In genomic region chr2:24360963-24361330, GRCh38 we compare ENCODE assay signal across 8 cellular contexts. TPM values are rescaled to one million over a fixed set of nuclear protein-coding genes. Genes with fewer than 3 reads are reported as not detected.
DNase-seq lines count a peak whose midpoint lies in the region; ATAC-seq and TF ChIP-seq lines count a peak whose summit lies in the region.

No MANE protein-coding gene starts in this region.

- H3K9me3 ChIP-seq in heart left ventricle (peaks cover 0 to 4% (median 0%) of the 10 kb centered on the region in 12 donors), mammary epithelial cell (replicated peaks; ENCODE audit: insufficient read depth, low read length) (no peaks in the 10 kb centered on the region), mucosa of descending colon (no peaks in the 10 kb centered on the region), vagina (no peaks in the 10 kb centered on the region)

- H3K4me2 ChIP-seq in mammary epithelial cell (ENCODE audit: insufficient read depth, low read depth, low read length) = peak overlapping the region; percentile 95

- BruUV-seq in mammary epithelial cell (replicated peaks; lab: Mats Ljungman, UMichigan) = no TSS peak

- H3K36me3 ChIP-seq in heart left ventricle = no peaks in the 10 kb centered on the region
- H3K36me3 ChIP-seq in mammary epithelial cell (ENCODE audit: insufficient read depth, low read length) = no peaks in the 10 kb centered on the region
- H3K36me3 ChIP-seq in mucosa of descending colon (ENCODE audit: low read depth) = no peaks in the 10 kb centered on the region
- no peaks in the 10 kb centered on the region for H3K36me3 ChIP-seq in vagina

- peak overlapping the region; percentile 95 for H2AFZ ChIP-seq in mammary epithelial cell (ENCODE audit: low read depth, low read length)

- ATAC-seq in heart left ventricle (peak in 1 of 4 donors; percentile 1), Right ventricle myocardium superior (ENCODE audit: poor library complexity) (no peak), mucosa of descending colon (no peak)

- H3K79me2 ChIP-seq in mammary epithelial cell (ENCODE audit: insufficient read depth, low read length) = peaks cover 41% of the 10 kb centered on the region

- TF ChIP-seq CTCF in heart left ventricle (IDR thresholded peaks at IDR 0.05) (no peak), mammary epithelial cell (conservative IDR thresholded peaks at IDR 0.05 in 1 of 2, IDR thresholded peaks at IDR 0.05 in 1 of 2; ENCODE audit: extremely low read depth in 1 of 2, insufficient read depth in 1 of 2, low read depth in 1 of 2, low read length in 2 of 2) (no peak), mucosa of descending colon (IDR thresholded peaks at IDR 0.05) (no peak), vagina (IDR thresholded peaks at IDR 0.05) (no peak)

- no peaks in the 10 kb centered on the region for H4K20me1 ChIP-seq in mammary epithelial cell (ENCODE audit: insufficient read depth, low read length)

- no peak for TF ChIP-seq POLR2A in heart left ventricle (IDR thresholded peaks at IDR 0.05)
- TF ChIP-seq POLR2A in vagina (IDR thresholded peaks at IDR 0.05) = no peak

- no peaks in the 10 kb centered on the region for H3K27me3 ChIP-seq in heart left ventricle
- H3K27me3 ChIP-seq in mammary epithelial cell (ENCODE audit: insufficient read depth, low read length) = no peaks in the 10 kb centered on the region
- no peaks in the 10 kb centered on the region for H3K27me3 ChIP-seq in vagina

- H3K27ac ChIP-seq in heart left ventricle (peak overlapping the region; percentile 79 to 99 (median 98)), mammary epithelial cell (ENCODE audit: insufficient read depth, low read depth, low read length) (peak overlapping the region; percentile 73), vagina (peak overlapping the region; percentile 97)

- peak overlapping the region; percentile 64 to 100 (median 96) for H3K4me3 ChIP-seq in heart left ventricle
- H3K4me3 ChIP-seq in mammary epithelial cell (replicated peaks in 1 of 3; ENCODE audit: insufficient read depth in 1 of 3, low read depth in 2 of 3, low read length in 3 of 3) = peak overlapping the region; percentile 74 to 95 (median 94)
- H3K4me3 ChIP-seq in mucosa of descending colon = no peak overlapping the region
- peak overlapping the region; percentile 68 to 96 for H3K4me3 ChIP-seq in vagina

- 90 to 91% (median 91%) methylated on average over 15 of the region's 15 CpGs for WGBS in heart left ventricle, 4 donors
- 86% methylated on average over 11 of the region's 15 CpGs for WGBS in mammary epithelial cell (ENCODE audit: low coverage, missing lambda C conversion rate)

- DNase-seq in heart left ventricle (no peak), Right ventricle myocardium superior (no peak), mammary epithelial cell (no peak), mucosa of descending colon (peak in 2 of 3 donors; percentile 24 to 46), vagina (ENCODE audit: extremely low spot score in 2 of 2) (no peak), T1000 (lab: John Stamatoyannopoulos, UW) (no peak), G401 (ENCODE audit: low spot score) (no peak), NCI-H1436 treated with DMSO at 0.1 percent for 48 hours (lab: John Stamatoyannopoulos, UW) (no peak)

- dilution Hi-C loops in mammary epithelial cell (cut with HindIII; ENCODE audit: low sequenced_read_pairs) = no loop called here

- peak overlapping the region; percentile 90 for H3K9ac ChIP-seq in mammary epithelial cell (ENCODE audit: insufficient read depth, low read length)

- intact Hi-C loops in heart left ventricle (cut with DNase I) = loop anchor here in 2 of 10 donors (5.0 to 10.0 kb wide), 2 partner anchors 46 to 54 kb away; no protein-coding TSS in a partner anchor
- intact Hi-C loops in Right ventricle myocardium superior (cut with DNase I) = loop anchor here (5.0 kb wide), 1 partner anchor 59 kb away; no protein-coding TSS in a partner anchor
- intact Hi-C loops in mammary epithelial cell (cut with micrococcal nuclease) = no loop called here
- intact Hi-C loops in mucosa of descending colon (cut with DNase I, micrococcal nuclease) = no loop called here
- intact Hi-C loops in vagina (cut with DNase I) = no loop called here

- CTCF ChIA-PET in mammary epithelial cell (lab: Charles Lee; ENCODE audit: low non-redundant PET) = no interaction called here

- in situ Hi-C loops in mammary epithelial cell (cut with MboI; ENCODE audit: low sequenced_read_pairs in 2 of 2) = no loop called here
- in situ Hi-C loops in G401 (cut with HindIII; ENCODE audit: low sequenced_read_pairs) = no loop called here

- H3K4me1 ChIP-seq in heart left ventricle (peaks cover 3 to 39% (median 26%) of the 10 kb centered on the region in 12 donors), mammary epithelial cell (ENCODE audit: insufficient read depth, low read length) (peaks cover 9% of the 10 kb centered on the region), mucosa of descending colon (ENCODE audit: low read depth) (peaks cover 18% of the 10 kb centered on the region), vagina (peaks cover 33% of the 10 kb centered on the region)

RNA-seq across cellular contexts. Expression of gene ITSN2, which starts 0.6 kb away (rescaled TPM):
- total RNA-seq in heart left ventricle (10 to 100 TPM; 30.6 to 55.0 (median 40.0) TPM), Right ventricle myocardium superior (41.2 TPM), mammary epithelial cell (10 to 100 TPM; 27.8 to 34.2 TPM), mucosa of descending colon (10 to 100 TPM; 48.4 to 82.8 (median 54.0) TPM), vagina (52.5 TPM)
- polyA plus RNA-seq in heart left ventricle (10 to 100 TPM; 19.3 to 30.6 TPM), mammary epithelial cell (14.1 TPM)
- 12.8 TPM for polyA minus RNA-seq in mammary epithelial cell
- total RNA-seq in G401 (2014; rRNA removed; shearing (Covaris generic)) = 10.3 and 22.2 TPM in 2 replicates

Comparison
In these comparisons a context has a peak if more than half of its experiments do, and no peak if none do; other contexts are left out.
1. DNase-seq: peak in mucosa of descending colon (2 of 3); none in heart left ventricle (0 of 5), Right ventricle myocardium superior (single experiment), mammary epithelial cell (single experiment), vagina (0 of 2), T1000 (single experiment), G401 (single experiment) and NCI-H1436 treated with DMSO at 0.1 percent for 48 hours (single experiment).
2. Peak in every context shown above with its lines, with median percentiles within 50 percentile points of each other: H3K27ac ChIP-seq.